ENCODE assay signal across 21 cellular contexts in genomic region chr5:113231653-113232000, GRCh38.
A peak's percentile ranks its signal among the peaks of the same experiment; 100 is the strongest.
DNase-seq lines count a peak whose midpoint lies in the region; ATAC-seq, FAIRE-seq and TF ChIP-seq lines count a peak whose summit lies in the region.
"Had no signal": no experiment of that assay in that cellular context is flagged by ENCODE, and none has a peak within 500 bp of the region (broad histone marks: within the 10 kb centered on the region; RNA-seq: fewer than 3 reads in every experiment).

No MANE protein-coding gene starts in this region.

- TF ChIP-seq POLR2A in A549 (IDR thresholded peaks at IDR 0.05; ENCODE audit: low read length) (no peak), uterus (IDR thresholded peaks at IDR 0.05) (no peak)

- POLR2A ChIA-PET in A549 (lab: Yijun Ruan, JAX): no interaction called here

- no peaks in the 10 kb centered on the region for H3K27me3 Mint-ChIP-seq in astrocyte (ENCODE audit: low read depth, unreplicated experiment)
- no peaks in the 10 kb centered on the region for H3K27me3 Mint-ChIP-seq in mesothelial cell of epicardium (ENCODE audit: low read depth)
- H3K27me3 Mint-ChIP-seq in activated T-helper 17 cell treated with anti-CD3 and anti-CD28 coated beads, Interleukin-2, amount 50 U/mL, for 72 hours: peaks cover 3% of the 10 kb centered on the region

- CTCF ChIA-PET in A549 (lab: Yijun Ruan, JAX): no interaction called here

- peaks cover 7% of the 10 kb centered on the region for H3K79me2 ChIP-seq in astrocyte (ENCODE audit: insufficient read depth, low read length)

- intact Hi-C loops in uterus (cut with DNase I; ENCODE audit: low total_unique reads): no loop called here

- no peaks in the 10 kb centered on the region for H3K9me3 ChIP-seq in A549
- H3K9me3 ChIP-seq in HUES48 (ENCODE audit: control insufficient read depth, insufficient read depth, low read length): no peaks in the 10 kb centered on the region
- H3K9me3 ChIP-seq in astrocyte (ENCODE audit: insufficient read depth, low read depth, low read length): no peaks in the 10 kb centered on the region
- no peaks in the 10 kb centered on the region for H3K9me3 ChIP-seq in uterus
- H3K9me3 ChIP-seq: BLaER1 treated with 17β-estradiol and CSF1 and Interleukin-3, amounts not matched to agents 10 nM and 100 nM had no signal

- FAIRE-seq in A549 (lab: Jason Lieb, UNC) (no peak), astrocyte (lab: Jason Lieb, UNC) (no peak)
- FAIRE-seq: A204.1, GM12878, GM19239 had no signal

- H3K4me1 ChIP-seq in A549 (no peaks in the 10 kb centered on the region), HUES48 (ENCODE audit: control insufficient read depth, insufficient read depth, low read length) (peaks cover 49% of the 10 kb centered on the region), astrocyte (ENCODE audit: insufficient read depth, low read length) (peaks cover 17% of the 10 kb centered on the region), uterus (no peaks in the 10 kb centered on the region)

- H3K4me3 ChIP-seq in A549 (no peak overlapping the region), HUES48 (ENCODE audit: low read depth, low read length) (no peak overlapping the region), astrocyte (ENCODE audit: insufficient read depth, low read depth, low read length) (no peak overlapping the region), uterus (no peak overlapping the region)
- H3K4me3 ChIP-seq: BLaER1 treated with 17β-estradiol and CSF1 and Interleukin-3, amounts not matched to agents 10 nM and 100 nM; GM12878; GM23338 had no signal

- H3K9ac ChIP-seq in HUES48 (ENCODE audit: low read depth, low read length): no peak overlapping the region
- no peak overlapping the region for H3K9ac ChIP-seq in astrocyte (ENCODE audit: low read length)
- H3K9ac ChIP-seq: BLaER1 treated with 17β-estradiol and CSF1 and Interleukin-3, amounts not matched to agents 10 nM and 100 nM; KMS-11 had no signal

- H3K4me1 Mint-ChIP-seq in astrocyte (ENCODE audit: low read depth, unreplicated experiment) (peaks cover 38% of the 10 kb centered on the region), mesothelial cell of epicardium (peaks cover 67% of the 10 kb centered on the region)
- H3K4me1 Mint-ChIP-seq in activated T-helper 17 cell treated with anti-CD3 and anti-CD28 coated beads, Interleukin-2, amount 50 U/mL, for 72 hours: no peaks in the 10 kb centered on the region

- TF ChIP-seq RAD21 in A549 (conservative IDR thresholded peaks at IDR 0.05 in 1 of 2, IDR thresholded peaks at IDR 0.05 in 1 of 2): no peak

- no peaks in the 10 kb centered on the region for H3K36me3 ChIP-seq in HUES48 (ENCODE audit: control insufficient read depth, insufficient read depth, low read length)
- H3K36me3 ChIP-seq in astrocyte (ENCODE audit: insufficient read depth, low read length): no peaks in the 10 kb centered on the region
- H3K36me3 ChIP-seq in uterus: no peaks in the 10 kb centered on the region
- H3K36me3 ChIP-seq: BLaER1 treated with 17β-estradiol and CSF1 and Interleukin-3, amounts not matched to agents 10 nM and 100 nM had no signal

- WGBS in A549 (ENCODE audit: missing lambda C conversion rate): 3% methylated on average over 1 of the region's 1 CpG

- ATAC-seq in A549 (no peak), HG03342 (IDR thresholded peaks at IDR 0.05; ENCODE audit: unreplicated experiment) (no peak)
- ATAC-seq in activated T-helper 17 cell treated with anti-CD3 and anti-CD28 coated beads, Interleukin-2, amount 50 U/mL, for 72 hours (replicated peaks): no peak
- ATAC-seq: CD8-positive, alpha-beta T cell; GM12878 had no signal

- H3K4me3 Mint-ChIP-seq in astrocyte (ENCODE audit: unreplicated experiment): no peak overlapping the region
- H3K4me3 Mint-ChIP-seq in mesothelial cell of epicardium: no peak overlapping the region
- no peak overlapping the region for H3K4me3 Mint-ChIP-seq in activated T-helper 17 cell treated with anti-CD3 and anti-CD28 coated beads, Interleukin-2, amount 50 U/mL, for 72 hours
- H3K4me3 Mint-ChIP-seq: CD8-positive, alpha-beta T cell; GM23338 had no signal

- TF ChIP-seq CTCF in A549 (IDR thresholded peaks at IDR 0.05) (no peak), astrocyte (IDR thresholded peaks at IDR 0.05; ENCODE audit: insufficient read depth, low read depth, low read length) (no peak), mesothelial cell of epicardium (IDR thresholded peaks at IDR 0.05; ENCODE audit: unreplicated experiment) (no peak), uterus (IDR thresholded peaks at IDR 0.05) (no peak)

- H3K27me3 ChIP-seq in HUES48 (ENCODE audit: control insufficient read depth, insufficient read depth, low read length) (no peaks in the 10 kb centered on the region), astrocyte (ENCODE audit: insufficient read depth, low read length) (no peaks in the 10 kb centered on the region), uterus (no peaks in the 10 kb centered on the region)
- H3K27me3 ChIP-seq: BLaER1 treated with 17β-estradiol and CSF1 and Interleukin-3, amounts not matched to agents 10 nM and 100 nM had no signal

- no peaks in the 10 kb centered on the region for H3K9me3 Mint-ChIP-seq in astrocyte (ENCODE audit: unreplicated experiment)
- H3K9me3 Mint-ChIP-seq in mesothelial cell of epicardium: no peaks in the 10 kb centered on the region
- H3K9me3 Mint-ChIP-seq in activated T-helper 17 cell treated with anti-CD3 and anti-CD28 coated beads, Interleukin-2, amount 50 U/mL, for 72 hours: no peaks in the 10 kb centered on the region
- H3K9me3 Mint-ChIP-seq: CD8-positive, alpha-beta T cell; GM23338 had no signal

- peaks cover 6% of the 10 kb centered on the region for H4K20me1 ChIP-seq in astrocyte (ENCODE audit: insufficient read depth, low read length)
- H4K20me1 ChIP-seq: BLaER1 treated with 17β-estradiol and CSF1 and Interleukin-3, amounts not matched to agents 10 nM and 100 nM had no signal

- no peak overlapping the region for H2AFZ ChIP-seq in astrocyte (ENCODE audit: low read depth, low read length)
- H2AFZ ChIP-seq: GM23338 had no signal

- H3K36me3 Mint-ChIP-seq in astrocyte (ENCODE audit: low read depth, unreplicated experiment) (no peaks in the 10 kb centered on the region), mesothelial cell of epicardium (no peaks in the 10 kb centered on the region)
- no peaks in the 10 kb centered on the region for H3K36me3 Mint-ChIP-seq in activated T-helper 17 cell treated with anti-CD3 and anti-CD28 coated beads, Interleukin-2, amount 50 U/mL, for 72 hours (ENCODE audit: low read depth)
- H3K36me3 Mint-ChIP-seq: CD8-positive, alpha-beta T cell had no signal

- peak overlapping the region; percentile 6 for H3K27ac Mint-ChIP-seq in astrocyte (ENCODE audit: unreplicated experiment)
- peak overlapping the region; percentile 92 for H3K27ac Mint-ChIP-seq in mesothelial cell of epicardium
- H3K27ac Mint-ChIP-seq in activated T-helper 17 cell treated with anti-CD3 and anti-CD28 coated beads, Interleukin-2, amount 50 U/mL, for 72 hours: no peak overlapping the region
- H3K27ac Mint-ChIP-seq: CD8-positive, alpha-beta T cell had no signal

- DNase-seq in A549 (ENCODE audit: low read depth in 1 of 2, low spot score in 1 of 2) (no peak), astrocyte (ENCODE audit: low read depth) (no peak), mesothelial cell of epicardium (ENCODE audit: low spot score in 2 of 2, unreplicated experiment in 2 of 2) (no peak), HCEC 1CT (no peak), uterus (no peak)
- DNase-seq: Calu3; CD8-positive, alpha-beta T cell; DMS53; MV-4-11; NCI-H1694 treated with DMSO at 0.1 percent for 48 hours; NCI-H510A; NCI-H774 had no signal

- no peak overlapping the region for H3K4me2 ChIP-seq in A549
- peak overlapping the region; percentile 64 for H3K4me2 ChIP-seq in astrocyte (ENCODE audit: low read length)
- H3K4me2 ChIP-seq: KMS-11 had no signal

- no peak for TF ChIP-seq EP300 in A549 (IDR thresholded peaks at IDR 0.05)

- H3K27ac ChIP-seq in A549: no peak overlapping the region
- H3K27ac ChIP-seq in HUES48 (ENCODE audit: low read depth, low read length): peak overlapping the region; percentile 82
- peak overlapping the region; percentile 6 for H3K27ac ChIP-seq in astrocyte (ENCODE audit: low read depth, low read length)
- peak overlapping the region in 1 of 2 donors; percentile 54 for H3K27ac ChIP-seq in uterus
- H3K27ac ChIP-seq: BLaER1 treated with 17β-estradiol and CSF1 and Interleukin-3, amounts not matched to agents 10 nM and 100 nM; KMS-11 had no signal

TF ChIP-seq in A549, 52 proteins besides CTCF, POLR2A, EP300 and RAD21:
- TF ChIP-seq RARB (CRISPR knock-in tag; IDR thresholded peaks at IDR 0.05) (no peak), MAFK (IDR thresholded peaks at IDR 0.05; ENCODE audit: partially characterized antibody) (peak; percentile 23)

Comparison
In these comparisons a context has a peak if more than half of its experiments do, and no peak if none do; other contexts are left out.
1. H3K27ac ChIP-seq: peak in HUES48 (single experiment) and astrocyte (single experiment); none in A549 (0 of 2).